1 cellular context compared by ENCODE assay signal in genomic region chr10:12130237-12130872, GRCh38.
TF ChIP-seq lines count a peak whose summit lies in the region.

No MANE protein-coding gene starts in this region.

TF ChIP-seq in GM12878, 131 proteins besides CTCF, POLR2A, EP300 and RAD21 (continued from another document):
- TF ChIP-seq REST (IDR thresholded peaks at IDR 0.05; ENCODE audit: low read depth, low read length), result no peak
- TF ChIP-seq SIN3A (IDR thresholded peaks at IDR 0.05; ENCODE audit: low read depth, low read length), result 0 out of 2 replicates have a peak, but pooled peaks have one; percentile 21
- peak; percentile 34 for TF ChIP-seq E2F8 (IDR thresholded peaks at IDR 0.05; ENCODE audit: low read depth, partially characterized antibody)
- 0 out of 2 replicates have a peak, but pooled peaks have one; percentile 43 for TF ChIP-seq PML (IDR thresholded peaks at IDR 0.05; ENCODE audit: low read length)
- no peak for TF ChIP-seq CBX3 (IDR thresholded peaks at IDR 0.05; ENCODE audit: borderline replicate concordance, low read depth)
